ENCODE assay signal across 13 cellular contexts in the genomic region with DNA sequence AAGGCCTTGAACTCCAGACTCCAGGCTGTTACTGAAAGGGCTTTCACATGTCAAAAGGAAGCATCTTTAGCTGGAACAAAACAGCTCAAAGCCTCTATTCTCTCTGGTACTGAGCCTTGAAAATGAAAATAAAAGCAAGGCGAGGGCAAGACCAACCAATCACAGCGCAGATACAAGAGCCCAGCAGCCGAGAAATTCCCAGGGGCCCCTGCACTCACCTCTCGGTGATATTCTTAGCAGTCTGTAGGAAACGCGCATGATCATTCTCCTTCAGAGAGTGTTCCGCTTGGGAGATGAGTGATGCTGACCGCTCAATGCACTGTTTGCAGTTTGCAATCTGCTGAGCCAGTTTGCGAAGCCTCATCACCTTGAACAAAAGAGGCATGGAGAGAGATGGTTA.
DNase-seq lines count a peak whose midpoint lies in the region; ATAC-seq and TF ChIP-seq lines count a peak whose summit lies in the region.
"Had no signal": no experiment of that assay in that cellular context is flagged by ENCODE, and none has a peak within 500 bp of the region (broad histone marks: within the 10 kb centered on the region; RNA-seq: fewer than 3 reads in every experiment).

No MANE protein-coding gene starts in this region.

- H3K36me3 ChIP-seq in spleen, result no peaks in the 10 kb centered on the region

- peak overlapping the region in 4 of 8 donors; percentile 1 to 38 (median 28) for H3K27ac ChIP-seq in spleen

- H3K4me3 ChIP-seq in spleen, result peak overlapping the region in 1 of 8 donors; percentile 14

- DNase-seq in memory B cell (ENCODE audit: low spot score in 2 of 2), result peak in 1 of 2 donors; percentile 23
- no peak for DNase-seq in activated T-cell treated with anti-CD3 and anti-CD28 coated beads, Interleukin-2, amount 50 U/mL, for 1 hour
- DNase-seq in DMS153 (lab: John Stamatoyannopoulos, UW), result no peak
- no peak for DNase-seq in stimulated activated CD8-positive, alpha-beta memory T cell treated with anti-CD3 and anti-CD28 coated beads, Interleukin-4, amount 100 ng/mL, for 48 hours
- no peak for DNase-seq in spleen
- DNase-seq: activated CD8-positive, alpha-beta memory T cell treated with anti-CD3 and anti-CD28 coated beads, Interleukin-2, amount 50 U/mL, for 48 hours; DND-41; HFFc6; immature natural killer cell; NCI-H146 had no signal

- H3K4me1 ChIP-seq in spleen, result no peaks in the 10 kb centered on the region

- H3K36me3 Mint-ChIP-seq in memory B cell, result no peaks in the 10 kb centered on the region
- H3K36me3 Mint-ChIP-seq: immature natural killer cell had no signal

- TF ChIP-seq POLR2A in spleen (IDR thresholded peaks at IDR 0.05), result no peak

- H3K4me3 Mint-ChIP-seq in memory B cell, result peak overlapping the region; percentile 62
- H3K4me3 Mint-ChIP-seq: HFFc6, immature natural killer cell had no signal

- intact Hi-C loops in spleen (cut with DNase I; ENCODE audit: low total_unique reads), result no loop called here

- peaks cover 3% of the 10 kb centered on the region for H3K9me3 Mint-ChIP-seq in memory B cell
- H3K9me3 Mint-ChIP-seq: HFFc6 had no signal

- no peaks in the 10 kb centered on the region for H3K4me1 Mint-ChIP-seq in memory B cell
- H3K4me1 Mint-ChIP-seq: immature natural killer cell had no signal

- no peaks in the 10 kb centered on the region for H3K27me3 Mint-ChIP-seq in memory B cell

- H3K9me3 ChIP-seq in spleen, result no peaks in the 10 kb centered on the region

- H3K27me3 ChIP-seq in spleen (replicated peaks in 1 of 7), result no peaks in the 10 kb centered on the region

- H3K27ac Mint-ChIP-seq in memory B cell, result peak overlapping the region; percentile 65
- H3K27ac Mint-ChIP-seq: HFFc6, immature natural killer cell had no signal

- ATAC-seq in GM18858 (IDR thresholded peaks at IDR 0.05; ENCODE audit: unreplicated experiment) (peak; percentile 80), GM21786 (IDR thresholded peaks at IDR 0.05; ENCODE audit: unreplicated experiment) (peak; percentile 87), HG03571 (IDR thresholded peaks at IDR 0.05; ENCODE audit: unreplicated experiment) (peak; percentile 88), memory B cell (ENCODE audit: low read depth) (peak; percentile 94)

- WGBS in spleen, 5 donors, result 40 to 65% (median 55%) methylated on average over 9 of the region's 9 CpGs

- TF ChIP-seq CTCF in spleen (IDR thresholded peaks at IDR 0.05 in 8 of 11, conservative IDR thresholded peaks at IDR 0.05 in 3 of 11), result no peak
